ENCODE assay signal across 8 cellular contexts in the genomic region with DNA sequence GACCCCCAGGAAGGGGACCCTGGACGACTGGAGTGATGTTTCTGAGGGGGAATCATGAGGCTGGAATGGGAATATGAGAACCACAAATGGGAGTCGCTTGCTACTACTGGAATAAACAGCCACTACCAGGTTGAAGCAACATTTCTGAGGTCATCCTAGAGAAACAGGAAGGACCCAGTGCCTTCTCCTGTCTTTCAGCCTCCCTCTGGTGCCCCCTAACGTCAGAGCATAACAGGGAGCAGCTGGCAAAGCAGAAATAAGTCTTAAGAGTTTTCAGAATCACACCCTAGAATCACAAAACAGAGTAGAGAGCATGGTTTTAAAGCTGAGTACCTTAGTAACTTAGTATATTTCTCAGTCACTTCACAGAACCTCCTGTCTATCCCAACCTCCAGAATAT.
DNase-seq lines count a peak whose midpoint lies in the region; ATAC-seq and TF ChIP-seq lines count a peak whose summit lies in the region.

No MANE protein-coding gene starts in this region.

- H3K27me3 ChIP-seq in IMR-90 (ENCODE audit: control insufficient read depth, insufficient read depth, low read length) (no peaks in the 10 kb centered on the region), WERI-Rb-1 (ENCODE audit: insufficient read depth, low read depth, severe bottlenecking) (peaks cover 47% of the 10 kb centered on the region), liver (ENCODE audit: control insufficient read depth in 4 of 4, insufficient read depth in 4 of 4, low read length in 3 of 4) (no peaks in the 10 kb centered on the region)

- H4K8ac ChIP-seq in IMR-90 (ENCODE audit: low read depth in 2 of 2, low read length in 2 of 2) = no peak overlapping the region

- WGBS in IMR-90 (ENCODE audit: extremely low coverage in 2 of 2, insufficient read length in 1 of 2), 2 experiments = no CpG with 5 or more reads among the region's 3 CpGs
- WGBS in liver = 2% methylated on average over 3 of the region's 3 CpGs

- no peaks in the 10 kb centered on the region for H3K9me1 ChIP-seq in IMR-90 (ENCODE audit: insufficient read depth, low read length)

- no TSS peak for BruUV-seq in IMR-90 (replicated peaks; lab: Mats Ljungman, UMichigan)

- H3K4me3 ChIP-seq in IMR-90 (ENCODE audit: insufficient read depth, low read depth, low read length) (no peak overlapping the region), WERI-Rb-1 (ENCODE audit: low read depth, low read length) (no peak overlapping the region), liver (ENCODE audit: low read depth in 1 of 3, low read length in 3 of 3) (no peak overlapping the region)

- no peak overlapping the region for H3K56ac ChIP-seq in IMR-90 (ENCODE audit: extremely low read depth, insufficient read depth, low read length)

- in situ Hi-C loops in IMR-90 (cut with MboI; ENCODE audit: low sequenced_read_pairs) = loop anchor here (25.0 kb wide), 1 partner anchor 667 kb away; no protein-coding TSS in a partner anchor

- CTCF ChIA-PET in IMR-90 (lab: Yijun Ruan, JAX) = interaction anchor here (0.8 kb wide), 1 partner anchor 13 kb away, joined by 3 read pairs; no protein-coding TSS in a partner anchor

- H2BK120ac ChIP-seq in IMR-90 (ENCODE audit: low read depth, low read length) = no peak overlapping the region

- H2AK5ac ChIP-seq in IMR-90 (ENCODE audit: low read depth, low read length) = no peak overlapping the region

- H3K27ac ChIP-seq in IMR-90 (ENCODE audit: insufficient read depth, low read length) (no peak overlapping the region), WERI-Rb-1 (no peak overlapping the region), liver (ENCODE audit: low read depth in 1 of 2, low read length in 2 of 2) (no peak overlapping the region)

- TF ChIP-seq RAD21 in IMR-90 (IDR thresholded peaks at IDR 0.05; ENCODE audit: low read length) (peak; percentile 61), liver (IDR thresholded peaks at IDR 0.05) (peak; percentile 69 to 80)

- H3K79me1 ChIP-seq in IMR-90 (ENCODE audit: low read depth in 1 of 2, low read length in 2 of 2) = no peaks in the 10 kb centered on the region

- no peak overlapping the region for H2BK15ac ChIP-seq in IMR-90 (ENCODE audit: low read depth, low read length)

- H3K9ac ChIP-seq in IMR-90 (ENCODE audit: low read depth, low read length) (no peak overlapping the region), liver (ENCODE audit: low read depth in 1 of 2, low read length in 2 of 2) (no peak overlapping the region)

- TF ChIP-seq CTCF in IMR-90 (conservative IDR thresholded peaks at IDR 0.05; ENCODE audit: low read depth, low read length) (peak; percentile 57), WERI-Rb-1 (IDR thresholded peaks at IDR 0.05; ENCODE audit: low read depth, low read length) (peak; percentile 80), liver (IDR thresholded peaks at IDR 0.05; ENCODE audit: low read depth, low read length, missing input control) (peak; percentile 51)

- no peaks in the 10 kb centered on the region for H3K36me3 ChIP-seq in IMR-90 (ENCODE audit: control insufficient read depth, insufficient read depth, low read length)
- no peaks in the 10 kb centered on the region for H3K36me3 ChIP-seq in WERI-Rb-1
- no peaks in the 10 kb centered on the region for H3K36me3 ChIP-seq in liver (ENCODE audit: control insufficient read depth in 4 of 4, insufficient read depth in 3 of 4, low read depth in 1 of 4, low read length in 3 of 4)

- H3K9me3 ChIP-seq in IMR-90 (ENCODE audit: control insufficient read depth, insufficient read depth, low read length) (no peaks in the 10 kb centered on the region), WERI-Rb-1 (ENCODE audit: severe bottlenecking) (no peaks in the 10 kb centered on the region), liver (ENCODE audit: control insufficient read depth in 4 of 4, low read length in 3 of 4) (no peaks in the 10 kb centered on the region)

- H3K14ac ChIP-seq in IMR-90 (replicated peaks; ENCODE audit: low read depth, low read length) = no peak overlapping the region

- no peaks in the 10 kb centered on the region for H3K4me1 ChIP-seq in IMR-90 (ENCODE audit: control insufficient read depth, insufficient read depth, low read length)
- H3K4me1 ChIP-seq in liver (ENCODE audit: control insufficient read depth in 4 of 4, insufficient read depth in 4 of 4, low read length in 3 of 4) = no peaks in the 10 kb centered on the region

- no peaks in the 10 kb centered on the region for H4K20me1 ChIP-seq in IMR-90 (ENCODE audit: insufficient read depth, low read length)

- POLR2A ChIA-PET in IMR-90 (lab: Charles Lee; ENCODE audit: unreplicated experiment) = no interaction called here

- peak; percentile 76 for ATAC-seq in GM21390 (IDR thresholded peaks at IDR 0.05; ENCODE audit: unreplicated experiment)
- peak; percentile 67 for ATAC-seq in IMR-90 (ENCODE audit: low read depth)

- no peak overlapping the region for H2AK9ac ChIP-seq in IMR-90 (replicated peaks; ENCODE audit: low read depth, low read length, poor library complexity)

- no peak overlapping the region for H2BK5ac ChIP-seq in IMR-90 (ENCODE audit: low read depth, low read length, poor library complexity, severe bottlenecking)

- intact Hi-C loops in IMR-90 (cut with micrococcal nuclease) (no loop called here), posterior vena cava (cut with DNase I) (no loop called here)

- H3K18ac ChIP-seq in IMR-90 (ENCODE audit: low read depth, low read length) = no peak overlapping the region

- H2BK20ac ChIP-seq in IMR-90 (ENCODE audit: low read depth, low read length) = no peak overlapping the region

- no peak overlapping the region for H3K4ac ChIP-seq in IMR-90 (ENCODE audit: low read depth, low read length)

- H2AFZ ChIP-seq in IMR-90 (replicated peaks; ENCODE audit: low read length, poor library complexity) = no peak overlapping the region

- no peak overlapping the region for H4K5ac ChIP-seq in IMR-90 (ENCODE audit: low read depth, low read length)

- dilution Hi-C loops in IMR-90 (cut with HindIII; ENCODE audit: low sequenced_read_pairs, unreplicated experiment) = no loop called here

- no peak for TF ChIP-seq POLR2A in IMR-90 (IDR thresholded peaks at IDR 0.05; ENCODE audit: low read depth, low read length)

- no peak overlapping the region for H3K4me2 ChIP-seq in IMR-90 (ENCODE audit: low read depth, low read length)

- DNase-seq in NCI-H2081 (lab: John Stamatoyannopoulos, UW) (peak; percentile 15 to 28), NCI-H2081 treated with DMSO at 0.1 percent for 48 hours (lab: John Stamatoyannopoulos, UW) (no peak), IMR-90 (peak; percentile 45), WERI-Rb-1 (peak; percentile 76), posterior vena cava (ENCODE audit: low spot score) (no peak), dedifferentiated amniotic fluid mesenchymal stem cell (ENCODE audit: extremely low spot score) (no peak)

- no peak overlapping the region for H4K91ac ChIP-seq in IMR-90 (ENCODE audit: insufficient read depth, low read depth, low read length)

- H3K23ac ChIP-seq in IMR-90 (ENCODE audit: low read depth, low read length) = no peak overlapping the region

TF ChIP-seq in IMR-90, 13 proteins besides CTCF, POLR2A, EP300 and RAD21:
- no peak for TF ChIP-seq MAFK (IDR thresholded peaks at IDR 0.05; ENCODE audit: low read depth, low read length)
- TF ChIP-seq SMC3 (IDR thresholded peaks at IDR 0.05; ENCODE audit: low read depth, low read length) = peak; percentile 48
- TF ChIP-seq USF2 (IDR thresholded peaks at IDR 0.05; ENCODE audit: low read depth, low read length) = no peak

TF ChIP-seq in liver, 16 proteins besides CTCF, POLR2A, EP300 and RAD21 (continues in another document):
- no peak for TF ChIP-seq YY1 (IDR thresholded peaks at IDR 0.05)
- TF ChIP-seq ZBTB33 (IDR thresholded peaks at IDR 0.05) = no peak
- TF ChIP-seq EGR1 (IDR thresholded peaks at IDR 0.05; ENCODE audit: low read depth in 2 of 2) = no peak
- TF ChIP-seq FOXA1 (IDR thresholded peaks at IDR 0.05) = no peak
- TF ChIP-seq MAX (IDR thresholded peaks at IDR 0.05) = no peak
- TF ChIP-seq FOXA2 (IDR thresholded peaks at IDR 0.05) = no peak
- no peak for TF ChIP-seq HNF4A (conservative IDR thresholded peaks at IDR 0.05)

Comparison
In these comparisons a context has a peak if more than half of its experiments do, and no peak if none do; other contexts are left out.
1. DNase-seq: peak in NCI-H2081 (2 of 2), IMR-90 (single experiment) and WERI-Rb-1 (single experiment); none in NCI-H2081 treated with DMSO at 0.1 percent for 48 hours (single experiment), posterior vena cava (single experiment) and dedifferentiated amniotic fluid mesenchymal stem cell (single experiment).
2. Peak in every context shown above with its lines, with median percentiles within 50 percentile points of each other: CTCF ChIP-seq.